In genomic region chr16:68075980-68076379, GRCh38 we compare ENCODE assay signal across 19 cellular contexts. TPM values are rescaled to one million over a fixed set of nuclear protein-coding genes. Genes with fewer than 3 reads are reported as not detected.
DNase-seq lines count a peak whose midpoint lies in the region; ATAC-seq, FAIRE-seq and TF ChIP-seq lines count a peak whose summit lies in the region.
"Had no signal": no experiment of that assay in that cellular context is flagged by ENCODE, and none has a peak within 500 bp of the region (broad histone marks: within the 10 kb centered on the region; RNA-seq: fewer than 3 reads in every experiment).

No MANE protein-coding gene starts in this region.

- no peak overlapping the region for H3K4me3 ChIP-seq in upper lobe of right lung
- H3K4me3 ChIP-seq: ascending aorta, testis had no signal

- no peak overlapping the region for H3K4me3 Mint-ChIP-seq in stimulated activated naive CD8-positive, alpha-beta T cell treated with anti-CD3 and anti-CD28 coated beads, Interleukin-15, Interleukin-2, amounts not matched to agents 100 ng/mL and 50 ng/mL, for 24 hours
- no peak overlapping the region for H3K4me3 Mint-ChIP-seq in activated T-helper 1 cell treated with anti-CD3 and anti-CD28 coated beads, Interleukin-12 subunit alpha, Interleukin-12 subunit beta, Interleukin-2, Interleukin-4 antibody, amounts not matched to agents 30 ng/mL and 10 ng/mL and 1 ng/mL, durations not matched to agents 14 hours and 24 hours and 36 hours
- H3K4me3 Mint-ChIP-seq in memory B cell: peak overlapping the region; percentile 77

- peaks cover 44% of the 10 kb centered on the region for H3K4me1 ChIP-seq in upper lobe of right lung
- H3K4me1 ChIP-seq: ascending aorta had no signal

- peak overlapping the region; percentile 30 for H3K27ac ChIP-seq in upper lobe of right lung
- H3K27ac ChIP-seq: ascending aorta, testis had no signal

- no peaks in the 10 kb centered on the region for H3K9me3 Mint-ChIP-seq in stimulated activated naive CD8-positive, alpha-beta T cell treated with anti-CD3 and anti-CD28 coated beads, Interleukin-15, Interleukin-2, amounts not matched to agents 100 ng/mL and 50 ng/mL, for 24 hours
- no peaks in the 10 kb centered on the region for H3K9me3 Mint-ChIP-seq in activated T-helper 1 cell treated with anti-CD3 and anti-CD28 coated beads, Interleukin-12 subunit alpha, Interleukin-12 subunit beta, Interleukin-2, Interleukin-4 antibody, amounts not matched to agents 30 ng/mL and 10 ng/mL and 1 ng/mL, durations not matched to agents 14 hours and 24 hours and 36 hours
- no peaks in the 10 kb centered on the region for H3K9me3 Mint-ChIP-seq in memory B cell

- H3K27me3 Mint-ChIP-seq in stimulated activated naive CD8-positive, alpha-beta T cell treated with anti-CD3 and anti-CD28 coated beads, Interleukin-15, Interleukin-2, amounts not matched to agents 100 ng/mL and 50 ng/mL, for 24 hours: no peaks in the 10 kb centered on the region
- peaks cover 2% of the 10 kb centered on the region for H3K27me3 Mint-ChIP-seq in activated T-helper 1 cell treated with anti-CD3 and anti-CD28 coated beads, Interleukin-12 subunit alpha, Interleukin-12 subunit beta, Interleukin-2, Interleukin-4 antibody, amounts not matched to agents 30 ng/mL and 10 ng/mL and 1 ng/mL, durations not matched to agents 14 hours and 24 hours and 36 hours (ENCODE audit: insufficient read depth)
- H3K27me3 Mint-ChIP-seq in memory B cell: no peaks in the 10 kb centered on the region

- no peak for DNase-seq in stimulated activated naive CD8-positive, alpha-beta T cell treated with anti-CD3 and anti-CD28 coated beads, Interleukin-15, Interleukin-2, amounts not matched to agents 100 U/mL and 50 U/mL, for 24 hours
- no peak for DNase-seq in activated T-helper 1 cell treated with anti-CD3 and anti-CD28 coated beads, Interleukin-12 subunit alpha, Interleukin-12 subunit beta, Interleukin-2, Interleukin-4 antibody, amounts not matched to agents 30 ng/mL and 10 ng/mL and 1 ng/mL, durations not matched to agents 14 hours and 24 hours and 36 hours (ENCODE audit: low spot score)
- DNase-seq in memory B cell (ENCODE audit: low spot score in 2 of 2) (no peak), upper lobe of right lung (no peak), H54 (ENCODE audit: insufficient read length, low spot score) (no peak), NCI-H524 treated with DMSO at 0.1 percent for 48 hours (lab: John Stamatoyannopoulos, UW) (no peak)
- DNase-seq: activated effector memory CD4-positive, alpha-beta T cell treated with Interleukin-2 at 50 U/mL for 16 hours; Caco-2; hippocampal formation; midbrain; MM.1S; NCI-H2029; OCI-M1; stimulated activated CD4-positive, alpha-beta T cell treated with anti-CD3 and anti-CD28 coated beads, Interleukin-4, amount 100 ng/mL, for 1 hour had no signal

- no peaks in the 10 kb centered on the region for H3K27me3 ChIP-seq in upper lobe of right lung
- H3K27me3 ChIP-seq: ascending aorta, testis had no signal

- FAIRE-seq in H54 (lab: Jason Lieb, UNC): no peak
- FAIRE-seq: endometrium had no signal

- TF ChIP-seq POLR2A in H54 (IDR thresholded peaks at IDR 0.05; ENCODE audit: low read depth, low read length): no peak

- TF ChIP-seq CTCF in upper lobe of right lung (IDR thresholded peaks at IDR 0.05): no peak

- peaks cover 89% of the 10 kb centered on the region for H3K4me1 Mint-ChIP-seq in stimulated activated naive CD8-positive, alpha-beta T cell treated with anti-CD3 and anti-CD28 coated beads, Interleukin-15, Interleukin-2, amounts not matched to agents 100 ng/mL and 50 ng/mL, for 24 hours (ENCODE audit: low read depth)
- H3K4me1 Mint-ChIP-seq in activated T-helper 1 cell treated with anti-CD3 and anti-CD28 coated beads, Interleukin-12 subunit alpha, Interleukin-12 subunit beta, Interleukin-2, Interleukin-4 antibody, amounts not matched to agents 30 ng/mL and 10 ng/mL and 1 ng/mL, durations not matched to agents 14 hours and 24 hours and 36 hours (ENCODE audit: low read depth): peaks cover 85% of the 10 kb centered on the region
- H3K4me1 Mint-ChIP-seq in memory B cell: peaks cover 63% of the 10 kb centered on the region

- no peaks in the 10 kb centered on the region for H3K9me3 ChIP-seq in upper lobe of right lung
- H3K9me3 ChIP-seq: ascending aorta, Caco-2, testis had no signal

- peaks cover 61% of the 10 kb centered on the region for H3K36me3 Mint-ChIP-seq in stimulated activated naive CD8-positive, alpha-beta T cell treated with anti-CD3 and anti-CD28 coated beads, Interleukin-15, Interleukin-2, amounts not matched to agents 100 ng/mL and 50 ng/mL, for 24 hours (ENCODE audit: low read depth)
- peaks cover 57% of the 10 kb centered on the region for H3K36me3 Mint-ChIP-seq in activated T-helper 1 cell treated with anti-CD3 and anti-CD28 coated beads, Interleukin-12 subunit alpha, Interleukin-12 subunit beta, Interleukin-2, Interleukin-4 antibody, amounts not matched to agents 30 ng/mL and 10 ng/mL and 1 ng/mL, durations not matched to agents 14 hours and 24 hours and 36 hours (ENCODE audit: low read depth)
- H3K36me3 Mint-ChIP-seq in memory B cell: peaks cover 40% of the 10 kb centered on the region

- H3K27ac Mint-ChIP-seq in stimulated activated naive CD8-positive, alpha-beta T cell treated with anti-CD3 and anti-CD28 coated beads, Interleukin-15, Interleukin-2, amounts not matched to agents 100 ng/mL and 50 ng/mL, for 24 hours: peak overlapping the region; percentile 16
- peak overlapping the region; percentile 88 for H3K27ac Mint-ChIP-seq in activated T-helper 1 cell treated with anti-CD3 and anti-CD28 coated beads, Interleukin-12 subunit alpha, Interleukin-12 subunit beta, Interleukin-2, Interleukin-4 antibody, amounts not matched to agents 30 ng/mL and 10 ng/mL and 1 ng/mL, durations not matched to agents 14 hours and 24 hours and 36 hours
- H3K27ac Mint-ChIP-seq in memory B cell: peak overlapping the region; percentile 90

- peaks cover 46% of the 10 kb centered on the region for H3K36me3 ChIP-seq in upper lobe of right lung

- intact Hi-C loops in activated T-helper 1 cell treated with anti-CD3 and anti-CD28 coated beads, Interleukin-12 subunit alpha, Interleukin-12 subunit beta, Interleukin-2, Interleukin-4 antibody, amounts not matched to agents 30 ng/mL and 10 ng/mL and 1 ng/mL, durations not matched to agents 14 hours and 24 hours and 36 hours (cut with micrococcal nuclease): no loop called here
- intact Hi-C loops in upper lobe of right lung (cut with DNase I): no loop called here

- ATAC-seq in stimulated activated naive CD8-positive, alpha-beta T cell treated with anti-CD3 and anti-CD28 coated beads, Interleukin-15, Interleukin-2, amounts not matched to agents 100 U/mL and 50 U/mL, for 24 hours: no peak
- ATAC-seq in memory B cell (ENCODE audit: low read depth): no peak
- no peak for ATAC-seq in upper lobe of right lung
- ATAC-seq in HG03097 (IDR thresholded peaks at IDR 0.05; ENCODE audit: low FRiP score, unreplicated experiment): no peak

RNA-seq across cellular contexts. Expression of gene NFATC3, which starts 9.2 kb away (rescaled TPM):
- 152 and 157 TPM in 2 replicates for total RNA-seq in activated T-helper 1 cell treated with anti-CD3 and anti-CD28 coated beads, Interleukin-12 subunit alpha, Interleukin-12 subunit beta, Interleukin-2, Interleukin-4 antibody, amounts not matched to agents 30 ng/mL and 10 ng/mL and 1 ng/mL, durations not matched to agents 14 hours and 24 hours and 36 hours
- total RNA-seq in upper lobe of right lung: 74.5 TPM

RNA-seq across cellular contexts. Expression of gene DUS2, which starts 52.9 kb away (rescaled TPM):
- total RNA-seq in activated T-helper 1 cell treated with anti-CD3 and anti-CD28 coated beads, Interleukin-12 subunit alpha, Interleukin-12 subunit beta, Interleukin-2, Interleukin-4 antibody, amounts not matched to agents 30 ng/mL and 10 ng/mL and 1 ng/mL, durations not matched to agents 14 hours and 24 hours and 36 hours: 34.7 and 37.2 TPM in 2 replicates
- 11.2 TPM for total RNA-seq in upper lobe of right lung

RNA-seq across cellular contexts. Expression of gene DDX28, which starts 52.9 kb away (rescaled TPM):
- total RNA-seq in activated T-helper 1 cell treated with anti-CD3 and anti-CD28 coated beads, Interleukin-12 subunit alpha, Interleukin-12 subunit beta, Interleukin-2, Interleukin-4 antibody, amounts not matched to agents 30 ng/mL and 10 ng/mL and 1 ng/mL, durations not matched to agents 14 hours and 24 hours and 36 hours: 28.2 and 28.4 TPM in 2 replicates
- total RNA-seq in upper lobe of right lung: 9.9 TPM

Comparison
In these comparisons a context has a peak if more than half of its experiments do, and no peak if none do; other contexts are left out.
1. H3K27ac Mint-ChIP-seq: peak in every context shown above with its lines; median percentile 90 in memory B cell; 88 in activated T-helper 1 cell treated with anti-CD3 and anti-CD28 coated beads, Interleukin-12 subunit alpha, Interleukin-12 subunit beta, Interleukin-2, Interleukin-4 antibody, amounts not matched to agents 30 ng/mL and 10 ng/mL and 1 ng/mL, durations not matched to agents 14 hours and 24 hours and 36 hours; 16 in stimulated activated naive CD8-positive, alpha-beta T cell treated with anti-CD3 and anti-CD28 coated beads, Interleukin-15, Interleukin-2, amounts not matched to agents 100 ng/mL and 50 ng/mL, for 24 hours.